In the genomic region with DNA sequence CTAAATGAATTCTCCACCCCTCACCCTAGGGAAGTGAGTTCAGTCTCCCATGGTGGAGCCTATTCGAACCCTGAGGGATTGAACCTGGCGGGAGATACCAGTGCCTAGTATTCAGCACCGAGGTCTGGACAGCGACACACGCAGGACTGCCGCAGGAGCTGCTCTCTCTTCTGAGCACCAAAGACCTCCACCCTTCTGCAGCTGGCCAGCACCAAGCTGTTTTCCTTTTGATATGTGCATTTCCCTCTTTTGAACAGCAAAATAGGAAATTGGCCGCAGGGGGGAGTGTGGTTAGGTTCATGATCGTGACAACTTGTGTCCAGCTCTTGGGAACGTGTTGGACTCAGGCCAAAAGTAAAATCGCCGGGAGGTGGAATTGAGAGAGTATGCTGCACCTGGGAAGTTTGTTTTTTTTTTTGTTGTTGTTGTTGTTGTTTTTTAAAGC, we compare ENCODE assay signal across 8 cellular contexts. TPM values are rescaled to one million over a fixed set of nuclear protein-coding genes. Genes with fewer than 3 reads are reported as not detected.
A peak's percentile ranks its signal among the peaks of the same experiment; 100 is the strongest.
DNase-seq lines count a peak whose midpoint lies in the region; ATAC-seq, FAIRE-seq and TF ChIP-seq lines count a peak whose summit lies in the region.

No MANE protein-coding gene starts in this region.

- TF ChIP-seq POLR2A in H54 (IDR thresholded peaks at IDR 0.05; ENCODE audit: low read depth, low read length), result no peak

- no peaks in the 10 kb centered on the region for H3K9me3 ChIP-seq in colonic mucosa

- DNase-seq in Daoy (ENCODE audit: low read depth) (peak; percentile 85), H54 (ENCODE audit: insufficient read length, low spot score) (peak; percentile 16), MV-4-11 (lab: John Stamatoyannopoulos, UW) (peak; percentile 47), T-helper 9 cell (peak; percentile 16), colonic mucosa (peak; percentile 61), left lobe of liver (ENCODE audit: low spot score) (peak; percentile 55)
- peak; percentile 15 for DNase-seq in stimulated activated CD8-positive, alpha-beta memory T cell treated with anti-CD3 and anti-CD28 coated beads, Interleukin-7, amount 100 ng/mL, for 24 hours (ENCODE audit: low read depth)

- no peak for FAIRE-seq in H54 (lab: Jason Lieb, UNC)

- H3K4me1 ChIP-seq in colonic mucosa, result no peaks in the 10 kb centered on the region

- no peaks in the 10 kb centered on the region for H3K36me3 ChIP-seq in colonic mucosa

- H3K4me3 ChIP-seq in colonic mucosa, result no peak overlapping the region

- ATAC-seq in left lobe of liver (peak; percentile 92), GM21360 (IDR thresholded peaks at IDR 0.05; ENCODE audit: unreplicated experiment) (no peak)

- intact Hi-C loops in colonic mucosa (cut with DNase I), result no loop called here

- H3K9ac ChIP-seq in colonic mucosa (ENCODE audit: low read depth in 2 of 2, low read length in 2 of 2), result no peak overlapping the region

- H3K27me3 ChIP-seq in colonic mucosa, result peaks cover 24% of the 10 kb centered on the region

- TF ChIP-seq CTCF in colonic mucosa (IDR thresholded peaks at IDR 0.05), result no peak

- no peak overlapping the region for H3K27ac ChIP-seq in colonic mucosa

RNA-seq across cellular contexts. Expression of a gene that starts 1.2 kb away (rescaled TPM):
- total RNA-seq in Daoy (2014; rRNA removed; shearing (Covaris generic)), result 0.98 and 2.2 TPM in 2 replicates
- 1 to 10 TPM; 3.6 to 4.6 TPM for total RNA-seq in colonic mucosa
- not detected for total RNA-seq in left lobe of liver

Comparison
In these comparisons a context has a peak if more than half of its experiments do, and no peak if none do; other contexts are left out.
1. DNase-seq: peak in every context shown above with its lines; median percentile 85 in Daoy; 61 in colonic mucosa; 55 in left lobe of liver; 47 in MV-4-11; 16 in H54; 16 in T-helper 9 cell; 15 in stimulated activated CD8-positive, alpha-beta memory T cell treated with anti-CD3 and anti-CD28 coated beads, Interleukin-7, amount 100 ng/mL, for 24 hours.